ENCODE assay signal across 23 cellular contexts in genomic region chr16:28514246-28514645, GRCh38. TPM values are rescaled to one million over a fixed set of nuclear protein-coding genes. Genes with fewer than 3 reads are reported as not detected.
"Had no signal": no experiment of that assay in that cellular context is flagged by ENCODE, and none has a peak within 500 bp of the region (broad histone marks: within the 10 kb centered on the region; RNA-seq: fewer than 3 reads in every experiment).

No MANE protein-coding gene starts in this region.

- H3K27ac ChIP-seq: coronary artery, heart left ventricle, parathyroid adenoma, psoas muscle, right lobe of liver, tibial artery had no signal

- FAIRE-seq: frontal cortex had no signal

- H3K4me3 ChIP-seq: coronary artery, heart left ventricle, lung, psoas muscle, right lobe of liver, tibial artery had no signal

- H3K36me3 ChIP-seq: heart left ventricle, tibial artery had no signal

- H3K4me1 ChIP-seq: heart left ventricle, parathyroid adenoma, psoas muscle, right lobe of liver, tibial artery had no signal

- H2AFZ ChIP-seq: parathyroid adenoma had no signal

- H3K27me3 ChIP-seq: heart left ventricle, right lobe of liver, tibial artery had no signal

- H3K9ac ChIP-seq: parathyroid adenoma had no signal

- DNase-seq: effector CD8-positive, alpha-beta T cell; heart left ventricle; hippocampal formation; left colon; left ventricle myocardium superior; naive B cell; psoas muscle; retina; right lobe of liver; stimulated activated CD4-positive, alpha-beta T cell treated with anti-CD3 and anti-CD28 coated beads, Interleukin-4, amount 100 ng/mL, for 1 hour; stimulated activated CD8-positive, alpha-beta memory T cell treated with anti-CD3 and anti-CD28 coated beads, Interleukin-4, amount 100 ng/mL, for 48 hours; tibial artery had no signal

- ATAC-seq: heart left ventricle; left colon; left ventricle myocardium superior; psoas muscle; stimulated activated effector memory CD8-positive, alpha-beta T cell treated with anti-CD3 and anti-CD28 coated beads, Interleukin-12 subunit alpha, Interleukin-12 subunit beta, amount 100 ng/mL, for 72 hours had no signal

- H3K79me2 ChIP-seq: parathyroid adenoma had no signal

- H3K9me3 ChIP-seq: heart left ventricle, psoas muscle, right lobe of liver, tibial artery had no signal

RNA-seq across cellular contexts. Expression of gene IL27, which starts 7.6 kb away (rescaled TPM):
- total RNA-seq: dermis microvascular lymphatic vessel endothelial cell, fibroblast of lung, frontal cortex, glomerular endothelial cell, kidney epithelial cell, left colon, left ventricle myocardium superior, psoas muscle, temporal lobe, ureter had no signal
- polyA plus RNA-seq: fibroblast of lung had no signal

RNA-seq across cellular contexts. Expression of gene APOBR, which starts 19.8 kb away (rescaled TPM):
- total RNA-seq: glomerular endothelial cell had no signal
- polyA plus RNA-seq: fibroblast of lung had no signal
